In the genomic region with DNA sequence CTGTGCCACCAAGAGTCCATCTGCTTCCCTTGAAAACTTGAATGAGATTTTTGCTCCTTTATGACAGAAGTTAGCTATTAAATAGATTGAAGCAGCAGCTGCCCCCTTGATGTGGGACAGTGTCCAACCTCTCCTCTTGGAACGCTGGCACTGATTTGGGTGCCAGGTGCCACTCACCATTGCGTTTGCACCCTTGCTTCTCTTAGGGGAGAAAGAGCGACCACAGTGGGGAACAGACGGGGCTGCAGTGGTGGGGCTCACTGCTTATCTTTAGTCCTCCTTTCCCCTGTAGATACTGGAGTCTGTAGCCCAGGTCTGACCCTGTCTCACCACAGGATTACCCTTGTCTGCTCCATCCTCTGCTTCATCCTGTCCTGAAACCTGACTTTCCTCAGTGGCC, we compare ENCODE assay signal across 21 cellular contexts. TPM values are rescaled to one million over a fixed set of nuclear protein-coding genes. Genes with fewer than 3 reads are reported as not detected.
DNase-seq lines count a peak whose midpoint lies in the region; ATAC-seq and TF ChIP-seq lines count a peak whose summit lies in the region.
"Had no signal": no experiment of that assay in that cellular context is flagged by ENCODE, and none has a peak within 500 bp of the region (broad histone marks: within the 10 kb centered on the region; RNA-seq: fewer than 3 reads in every experiment).

No MANE protein-coding gene starts in this region.

- H3K9me3 ChIP-seq in sigmoid colon, result no peaks in the 10 kb centered on the region

- H3K36me3 Mint-ChIP-seq in activated naive CD4-positive, alpha-beta T cell treated with anti-CD3 and anti-CD28 coated beads, Interleukin-2, amount 50 U/mL, for 72 hours, result peaks cover 0 to 7% of the 10 kb centered on the region in 2 donors
- H3K36me3 Mint-ChIP-seq in activated naive CD4-positive, alpha-beta T cell treated with anti-CD3 and anti-CD28 coated beads, Interleukin-2, amount 10 ng/mL, durations not matched to agents 7 days and 5 days, result peaks cover 11% of the 10 kb centered on the region
- peaks cover 9% of the 10 kb centered on the region for H3K36me3 Mint-ChIP-seq in activated naive CD8-positive, alpha-beta T cell treated with anti-CD3 and anti-CD28 coated beads for 36 hours
- peaks cover 12% of the 10 kb centered on the region for H3K36me3 Mint-ChIP-seq in memory B cell
- H3K36me3 Mint-ChIP-seq in stimulated activated effector memory CD8-positive, alpha-beta T cell treated with anti-CD3 and anti-CD28 coated beads, Interleukin-12 subunit alpha, Interleukin-12 subunit beta, amount 100 ng/mL, for 72 hours, result peaks cover 36% of the 10 kb centered on the region

- peak overlapping the region; percentile 28 to 86 for H3K27ac Mint-ChIP-seq in activated naive CD4-positive, alpha-beta T cell treated with anti-CD3 and anti-CD28 coated beads, Interleukin-2, amount 50 U/mL, for 72 hours
- no peak overlapping the region for H3K27ac Mint-ChIP-seq in activated naive CD4-positive, alpha-beta T cell treated with anti-CD3 and anti-CD28 coated beads, Interleukin-2, amount 10 ng/mL, durations not matched to agents 7 days and 5 days
- H3K27ac Mint-ChIP-seq in activated naive CD8-positive, alpha-beta T cell treated with anti-CD3 and anti-CD28 coated beads for 36 hours, result peak overlapping the region; percentile 4
- peak overlapping the region; percentile 63 for H3K27ac Mint-ChIP-seq in memory B cell
- H3K27ac Mint-ChIP-seq in stimulated activated effector memory CD8-positive, alpha-beta T cell treated with anti-CD3 and anti-CD28 coated beads, Interleukin-12 subunit alpha, Interleukin-12 subunit beta, amount 100 ng/mL, for 72 hours, result peak overlapping the region; percentile 72
- H3K27ac Mint-ChIP-seq: activated T-helper 2 cell treated with anti-CD3 and anti-CD28 coated beads, Interferon-gamma antibody, Interleukin-2, Interleukin-4, amounts not matched to agents 10 μg/mL and 5 μg/mL and 100 μg/mL, durations not matched to agents 14 hours and 24 hours and 36 hours; neural progenitor cell had no signal

- no peak for TF ChIP-seq POLR2A in sigmoid colon (IDR thresholded peaks at IDR 0.05)

- H3K4me1 ChIP-seq in sigmoid colon, result peaks cover 0 to 38% (median 29%) of the 10 kb centered on the region in 4 donors

- H3K27me3 ChIP-seq in sigmoid colon, result no peaks in the 10 kb centered on the region
- H3K27me3 ChIP-seq: neural progenitor cell had no signal

- ATAC-seq in activated naive CD4-positive, alpha-beta T cell treated with anti-CD3 and anti-CD28 coated beads, Interleukin-2, amount 50 U/mL, for 72 hours, result no peak
- ATAC-seq in memory B cell (ENCODE audit: low read depth), result no peak
- peak; percentile 28 for ATAC-seq in stimulated activated effector memory CD8-positive, alpha-beta T cell treated with anti-CD3 and anti-CD28 coated beads, Interleukin-12 subunit alpha, Interleukin-12 subunit beta, amount 100 ng/mL, for 72 hours

- 78 to 87% methylated on average over 4 of the region's 4 CpGs for WGBS in sigmoid colon, 2 donors

- H3K4me3 ChIP-seq in sigmoid colon, result no peak overlapping the region
- H3K4me3 ChIP-seq: neural progenitor cell had no signal

- H3K9me3 Mint-ChIP-seq in activated naive CD4-positive, alpha-beta T cell treated with anti-CD3 and anti-CD28 coated beads, Interleukin-2, amount 50 U/mL, for 72 hours, result no peaks in the 10 kb centered on the region
- H3K9me3 Mint-ChIP-seq in activated naive CD4-positive, alpha-beta T cell treated with anti-CD3 and anti-CD28 coated beads, Interleukin-2, amount 10 ng/mL, durations not matched to agents 7 days and 5 days, result no peaks in the 10 kb centered on the region
- H3K9me3 Mint-ChIP-seq in activated naive CD8-positive, alpha-beta T cell treated with anti-CD3 and anti-CD28 coated beads for 36 hours, result no peaks in the 10 kb centered on the region
- no peaks in the 10 kb centered on the region for H3K9me3 Mint-ChIP-seq in memory B cell
- H3K9me3 Mint-ChIP-seq in stimulated activated effector memory CD8-positive, alpha-beta T cell treated with anti-CD3 and anti-CD28 coated beads, Interleukin-12 subunit alpha, Interleukin-12 subunit beta, amount 100 ng/mL, for 72 hours, result no peaks in the 10 kb centered on the region
- H3K9me3 Mint-ChIP-seq: activated T-helper 2 cell treated with anti-CD3 and anti-CD28 coated beads, Interferon-gamma antibody, Interleukin-2, Interleukin-4, amounts not matched to agents 10 μg/mL and 5 μg/mL and 100 μg/mL, durations not matched to agents 14 hours and 24 hours and 36 hours; neural progenitor cell had no signal

- H3K36me3 ChIP-seq in sigmoid colon, result peaks cover 0 to 19% (median 0%) of the 10 kb centered on the region in 4 donors

- TF ChIP-seq EP300 in sigmoid colon (IDR thresholded peaks at IDR 0.05), result no peak

- no peak overlapping the region for H3K4me3 Mint-ChIP-seq in activated naive CD4-positive, alpha-beta T cell treated with anti-CD3 and anti-CD28 coated beads, Interleukin-2, amount 10 ng/mL, durations not matched to agents 7 days and 5 days
- H3K4me3 Mint-ChIP-seq in activated naive CD8-positive, alpha-beta T cell treated with anti-CD3 and anti-CD28 coated beads for 36 hours, result no peak overlapping the region
- H3K4me3 Mint-ChIP-seq in memory B cell, result no peak overlapping the region
- no peak overlapping the region for H3K4me3 Mint-ChIP-seq in stimulated activated effector memory CD8-positive, alpha-beta T cell treated with anti-CD3 and anti-CD28 coated beads, Interleukin-12 subunit alpha, Interleukin-12 subunit beta, amount 100 ng/mL, for 72 hours
- H3K4me3 Mint-ChIP-seq: neural progenitor cell had no signal

- CTCF ChIA-PET in activated naive CD4-positive, alpha-beta T cell treated with anti-CD3 and anti-CD28 coated beads, Interleukin-2, amount 10 ng/mL, durations not matched to agents 7 days and 5 days (lab: Charles Lee), result no interaction called here

- peaks cover 43% of the 10 kb centered on the region for H3K4me1 Mint-ChIP-seq in activated naive CD4-positive, alpha-beta T cell treated with anti-CD3 and anti-CD28 coated beads, Interleukin-2, amount 10 ng/mL, durations not matched to agents 7 days and 5 days
- peaks cover 53% of the 10 kb centered on the region for H3K4me1 Mint-ChIP-seq in activated naive CD8-positive, alpha-beta T cell treated with anti-CD3 and anti-CD28 coated beads for 36 hours
- peaks cover 34% of the 10 kb centered on the region for H3K4me1 Mint-ChIP-seq in memory B cell
- H3K4me1 Mint-ChIP-seq in stimulated activated effector memory CD8-positive, alpha-beta T cell treated with anti-CD3 and anti-CD28 coated beads, Interleukin-12 subunit alpha, Interleukin-12 subunit beta, amount 100 ng/mL, for 72 hours, result peaks cover 65% of the 10 kb centered on the region

- no peak overlapping the region for H3K27ac ChIP-seq in sigmoid colon
- H3K27ac ChIP-seq: neural progenitor cell had no signal

- in situ Hi-C loops in KBM-7 (cut with MboI; ENCODE audit: low pct_unique_long_range_greater_than_20kb, low sequenced_read_pairs), result no loop called here

- no peak for DNase-seq in activated naive CD4-positive, alpha-beta T cell treated with anti-CD3 and anti-CD28 coated beads, Interleukin-2, amount 50 U/mL, for 72 hours (ENCODE audit: low spot score in 2 of 2)
- DNase-seq in activated naive CD4-positive, alpha-beta T cell treated with anti-CD3 and anti-CD28 coated beads, Interleukin-2, amount 10 ng/mL, durations not matched to agents 7 days and 5 days, result no peak
- DNase-seq in activated naive CD8-positive, alpha-beta T cell treated with anti-CD3 and anti-CD28 coated beads for 36 hours, result no peak
- DNase-seq in memory B cell (ENCODE audit: low spot score in 2 of 2) (no peak), posterior cingulate gyrus (no peak), sigmoid colon (no peak), KBM-7 (no peak)
- DNase-seq in stimulated activated effector memory CD8-positive, alpha-beta T cell treated with anti-CD3 and anti-CD28 coated beads, Interleukin-12 subunit alpha, Interleukin-12 subunit beta, amount 100 ng/mL, for 72 hours (ENCODE audit: low spot score in 2 of 2), result no peak
- DNase-seq: ACHN; amygdala; central memory CD4-positive, alpha-beta T cell; DND-41; IMR-90; islet precursor cell; mammary epithelial cell; NCI-H2029; NCI-H446 treated with DMSO at 0.1 percent for 48 hours; stimulated activated CD4-positive, alpha-beta T cell treated with anti-CD3 and anti-CD28 coated beads, Interleukin-2, amount 100 ng/mL, for 24 hours; SW 1271 had no signal

- no peaks in the 10 kb centered on the region for H3K27me3 Mint-ChIP-seq in activated naive CD4-positive, alpha-beta T cell treated with anti-CD3 and anti-CD28 coated beads, Interleukin-2, amount 10 ng/mL, durations not matched to agents 7 days and 5 days
- H3K27me3 Mint-ChIP-seq in activated naive CD8-positive, alpha-beta T cell treated with anti-CD3 and anti-CD28 coated beads for 36 hours, result no peaks in the 10 kb centered on the region
- H3K27me3 Mint-ChIP-seq in memory B cell, result no peaks in the 10 kb centered on the region

- intact Hi-C loops in posterior cingulate gyrus (cut with DNase I) (no loop called here), sigmoid colon (cut with DNase I) (no loop called here)

- TF ChIP-seq CTCF in sigmoid colon (IDR thresholded peaks at IDR 0.05), result no peak

RNA-seq across cellular contexts. Expression of a gene that starts 9.4 kb away (rescaled TPM):
- total RNA-seq in activated naive CD4-positive, alpha-beta T cell treated with anti-CD3 and anti-CD28 coated beads, Interleukin-2, amount 50 U/mL, for 72 hours, result 10 to 100 TPM; 55.6 to 57.4 TPM
- 10 to 100 TPM; 42.8 to 43.6 TPM for total RNA-seq in activated naive CD8-positive, alpha-beta T cell treated with anti-CD3 and anti-CD28 coated beads for 36 hours
- 10 to 100 TPM; 14.5 to 35.7 (median 18.8) TPM for total RNA-seq in sigmoid colon
- 10 to 100 TPM in 1 of 3 donors, 1 to 10 TPM in 2; 3.2 to 22.3 (median 4.2) TPM for polyA plus RNA-seq in sigmoid colon

RNA-seq across cellular contexts. Expression of a gene that starts 30.1 kb away (rescaled TPM):
- total RNA-seq in activated naive CD4-positive, alpha-beta T cell treated with anti-CD3 and anti-CD28 coated beads, Interleukin-2, amount 50 U/mL, for 72 hours, result 10 to 100 TPM; 16.6 to 49.9 TPM
- 100 to 1,000 TPM; 116 to 118 TPM for total RNA-seq in activated naive CD8-positive, alpha-beta T cell treated with anti-CD3 and anti-CD28 coated beads for 36 hours
- 10 to 100 TPM in 1 of 4 donors, 1 to 10 TPM in 3; 7.6 to 15.6 (median 8.9) TPM for total RNA-seq in sigmoid colon
- polyA plus RNA-seq in sigmoid colon, result 10 to 100 TPM in 1 of 3 donors, 1 to 10 TPM in 2; 9.0 to 33.8 (median 9.7) TPM
